Comparison of ENCODE assay signal across 1 cellular context in genomic region chr15:100959066-100960050, GRCh38.
TF ChIP-seq lines count a peak whose summit lies in the region.

No MANE protein-coding gene starts in this region.

TF ChIP-seq in endothelial cell of umbilical vein, 7 proteins besides CTCF, POLR2A, EP300 and RAD21 (continued from another document):
- TF ChIP-seq, protein P1, sequence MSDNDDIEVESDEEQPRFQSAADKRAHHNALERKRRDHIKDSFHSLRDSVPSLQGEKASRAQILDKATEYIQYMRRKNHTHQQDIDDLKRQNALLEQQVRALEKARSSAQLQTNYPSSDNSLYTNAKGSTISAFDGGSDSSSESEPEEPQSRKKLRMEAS (IDR thresholded peaks at IDR 0.05; ENCODE audit: insufficient read depth, insufficient read length) = no peak
- no peak for TF ChIP-seq POLR2AphosphoS5 (IDR thresholded peaks at IDR 0.05; ENCODE audit: insufficient read depth, low read depth, low read length)
- TF ChIP-seq EZH2 (IDR thresholded peaks at IDR 0.05; ENCODE audit: borderline replicate concordance, low read depth, low read length, severe bottlenecking) = no peak
- TF ChIP-seq MYC (IDR thresholded peaks at IDR 0.05; ENCODE audit: low read depth, low read length) = no peak
- TF ChIP-seq JUN (IDR thresholded peaks at IDR 0.05; ENCODE audit: borderline replicate concordance, insufficient read depth, insufficient read length, low read depth) = no peak
- TF ChIP-seq FOS (IDR thresholded peaks at IDR 0.05; ENCODE audit: borderline replicate concordance, insufficient read depth, low read length) = no peak
